In the genomic region with DNA sequence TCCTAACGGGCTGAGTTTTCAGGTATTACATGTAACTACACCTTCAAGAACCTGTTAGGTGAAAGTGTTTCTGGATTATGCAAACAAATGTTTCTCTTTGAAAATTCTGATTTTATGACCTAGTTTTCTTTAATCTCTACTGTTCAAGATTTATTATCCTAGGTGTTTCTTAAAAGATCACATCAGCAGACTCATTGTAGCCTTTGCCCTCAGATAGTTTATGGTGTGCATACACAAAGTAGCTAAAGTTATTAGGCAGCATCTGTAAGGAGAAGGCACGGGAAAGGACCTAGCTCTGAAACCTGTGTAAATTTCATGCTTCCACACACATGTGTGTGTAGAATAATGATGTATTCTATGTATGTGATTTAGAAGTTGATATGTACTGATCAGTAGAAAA, we compare ENCODE assay signal across 23 cellular contexts.
"Had no signal": no experiment of that assay in that cellular context is flagged by ENCODE, and none has a peak within 500 bp of the region (broad histone marks: within the 10 kb centered on the region; RNA-seq: fewer than 3 reads in every experiment).

No MANE protein-coding gene starts in this region.

- H3K27ac ChIP-seq: colonic mucosa, gastroesophageal sphincter, ovary, stomach, suprapubic skin, tibial nerve, uterus had no signal

- H3K9me3 ChIP-seq: colonic mucosa, gastroesophageal sphincter, ovary, stomach, suprapubic skin, tibial nerve, uterus had no signal

- H3K4me3 ChIP-seq: colonic mucosa, dorsolateral prefrontal cortex, gastroesophageal sphincter, ovary, stomach, suprapubic skin, tibial nerve, uterus had no signal

- H3K36me3 ChIP-seq: colonic mucosa, ovary, uterus had no signal

- H3K27ac Mint-ChIP-seq: activated T-helper 17 cell treated with anti-CD3 and anti-CD28 coated beads, Interleukin-2, amount 50 U/mL, for 72 hours had no signal

- DNase-seq: activated CD4-positive, alpha-beta T cell treated with anti-CD3 and anti-CD28 coated beads for 48 hours; activated CD8-positive, alpha-beta memory T cell treated with anti-CD3 and anti-CD28 coated beads, Interleukin-2, amount 10 ng/mL, durations not matched to agents 7 days and 5 days; activated CD8-positive, alpha-beta T cell treated with anti-CD3 and anti-CD28 coated beads for 36 hours; activated T-cell treated with anti-CD3 and anti-CD28 coated beads for 4 hours; amygdala; colonic mucosa; dorsolateral prefrontal cortex; effector memory CD8-positive, alpha-beta T cell; head of caudate nucleus; hypothalamus; midbrain; ovary; right cardiac atrium; stimulated activated CD4-positive, alpha-beta T cell treated with anti-CD3 and anti-CD28 coated beads, Interleukin-1b, Interleukin-23, amount 100 ng/mL, for 48 hours; stomach; T-helper 9 cell; uterus had no signal

- H3K4me3 Mint-ChIP-seq: activated CD8-positive, alpha-beta memory T cell treated with anti-CD3 and anti-CD28 coated beads, Interleukin-2, amount 10 ng/mL, durations not matched to agents 7 days and 5 days; activated CD8-positive, alpha-beta T cell treated with anti-CD3 and anti-CD28 coated beads for 36 hours; activated T-helper 17 cell treated with anti-CD3 and anti-CD28 coated beads, Interleukin-2, amount 50 U/mL, for 72 hours; effector memory CD8-positive, alpha-beta T cell; natural killer cell treated with Interleukin-12 subunit alpha and Interleukin-12 subunit beta and Interleukin-15 and Interleukin-18, amount 100 ng/mL, for 72 hours had no signal

- H3K9me3 Mint-ChIP-seq: activated CD8-positive, alpha-beta T cell treated with anti-CD3 and anti-CD28 coated beads for 36 hours; activated naive CD4-positive, alpha-beta T cell treated with anti-CD3 and anti-CD28 coated beads, Interleukin-2, amount 50 U/mL, for 72 hours; activated T-helper 17 cell treated with anti-CD3 and anti-CD28 coated beads, Interleukin-2, amount 50 U/mL, for 72 hours; effector memory CD8-positive, alpha-beta T cell; natural killer cell treated with Interleukin-12 subunit alpha and Interleukin-12 subunit beta and Interleukin-15 and Interleukin-18, amount 100 ng/mL, for 72 hours had no signal

- H3K27me3 Mint-ChIP-seq: activated CD8-positive, alpha-beta memory T cell treated with anti-CD3 and anti-CD28 coated beads, Interleukin-2, amount 10 ng/mL, durations not matched to agents 7 days and 5 days; activated CD8-positive, alpha-beta T cell treated with anti-CD3 and anti-CD28 coated beads for 36 hours; activated T-helper 17 cell treated with anti-CD3 and anti-CD28 coated beads, Interleukin-2, amount 50 U/mL, for 72 hours; effector memory CD8-positive, alpha-beta T cell; natural killer cell treated with Interleukin-12 subunit alpha and Interleukin-12 subunit beta and Interleukin-15 and Interleukin-18, amount 100 ng/mL, for 72 hours had no signal

- H3K27me3 ChIP-seq: colonic mucosa, dorsolateral prefrontal cortex, gastroesophageal sphincter, ovary, stomach, suprapubic skin, tibial nerve, uterus had no signal

- H3K4me1 ChIP-seq: suprapubic skin, uterus had no signal

- ATAC-seq: activated CD8-positive, alpha-beta memory T cell treated with anti-CD3 and anti-CD28 coated beads, Interleukin-2, amount 10 ng/mL, durations not matched to agents 7 days and 5 days; activated CD8-positive, alpha-beta T cell treated with anti-CD3 and anti-CD28 coated beads for 36 hours; activated naive CD4-positive, alpha-beta T cell treated with anti-CD3 and anti-CD28 coated beads, Interleukin-2, amount 50 U/mL, for 72 hours; activated T-helper 17 cell treated with anti-CD3 and anti-CD28 coated beads, Interleukin-2, amount 50 U/mL, for 72 hours; effector memory CD8-positive, alpha-beta T cell; gastroesophageal sphincter; natural killer cell treated with Interleukin-12 subunit alpha and Interleukin-12 subunit beta and Interleukin-15 and Interleukin-18, amount 100 ng/mL, for 72 hours; right cardiac atrium had no signal
